1 cellular context compared by ENCODE assay signal in genomic region chr20:23103284-23104018, GRCh38.
TF ChIP-seq lines count a peak whose summit lies in the region.

No MANE protein-coding gene starts in this region.

TF ChIP-seq in SK-N-SH treated with all-trans-retinoic acid at 6 μM for 48 hours, 23 proteins besides CTCF, POLR2A, EP300 and RAD21 (continued from another document):
- TF ChIP-seq TSHZ2 (CRISPR knock-in tag; IDR thresholded peaks at IDR 0.05) (no peak), TCF4 (CRISPR knock-in tag; IDR thresholded peaks at IDR 0.05; ENCODE audit: borderline replicate concordance) (no peak)
TF ChIP-seq in SK-N-SH treated with all-trans-retinoic acid at 6 μM for 48 hours: peak in this region for 0.
